In genomic region chr6:90074161-90074560, GRCh38 we compare ENCODE assay signal across 12 cellular contexts.
DNase-seq lines count a peak whose midpoint lies in the region; ATAC-seq and TF ChIP-seq lines count a peak whose summit lies in the region.
"Had no signal": no experiment of that assay in that cellular context is flagged by ENCODE, and none has a peak within 500 bp of the region (broad histone marks: within the 10 kb centered on the region; RNA-seq: fewer than 3 reads in every experiment).

No MANE protein-coding gene starts in this region.

- no peak overlapping the region for H3K4me3 ChIP-seq in fibroblast of mammary gland (ENCODE audit: control insufficient read depth, low read depth, low read length)
- H3K4me3 ChIP-seq: left lung, transverse colon had no signal

- ATAC-seq in T-helper 17 cell (no peak), GM18520 (IDR thresholded peaks at IDR 0.05; ENCODE audit: unreplicated experiment) (no peak)
- ATAC-seq: left lung had no signal

- peak overlapping the region; percentile 29 for H3K27ac Mint-ChIP-seq in T-helper 17 cell

- no peak for TF ChIP-seq CTCF in fibroblast of mammary gland (conservative IDR thresholded peaks at IDR 0.05; ENCODE audit: control insufficient read depth, insufficient read depth, low read depth, low read length)

- H3K36me3 Mint-ChIP-seq in T-helper 17 cell (ENCODE audit: low read depth), result peaks cover 15% of the 10 kb centered on the region

- H3K4me3 Mint-ChIP-seq in T-helper 17 cell, result no peak overlapping the region

- intact Hi-C loops in cardiac septum (cut with DNase I), result no loop called here

- DNase-seq in NCI-H345 treated with DMSO at 0.1 percent for 48 hours (lab: John Stamatoyannopoulos, UW; ENCODE audit: unreplicated experiment) (peak; percentile 15), NCI-H345 (lab: John Stamatoyannopoulos, UW) (no peak), T-helper 17 cell (no peak), fibroblast of mammary gland (ENCODE audit: low read depth) (peak; percentile 14), retina (peak; percentile 54), cardiac septum (ENCODE audit: low spot score) (no peak), Kasumi-1 (lab: John Stamatoyannopoulos, UW) (no peak)
- DNase-seq: Calu3, left lung, NCI-H1417, transverse colon had no signal

- peaks cover 68% of the 10 kb centered on the region for H3K4me1 Mint-ChIP-seq in T-helper 17 cell

- H3K27me3 Mint-ChIP-seq in T-helper 17 cell, result peaks cover 11% of the 10 kb centered on the region

- no peaks in the 10 kb centered on the region for H3K9me3 ChIP-seq in T-helper 17 cell (ENCODE audit: control insufficient read depth, low read length, poor library complexity, severe bottlenecking)
- H3K9me3 ChIP-seq: left lung, transverse colon had no signal

Comparison
In these comparisons a context has a peak if more than half of its experiments do, and no peak if none do; other contexts are left out.
1. DNase-seq: peak in NCI-H345 treated with DMSO at 0.1 percent for 48 hours (single experiment), fibroblast of mammary gland (single experiment) and retina (single experiment); none in NCI-H345 (single experiment), T-helper 17 cell (0 of 3), cardiac septum (single experiment) and Kasumi-1 (0 of 2).